In the genomic region with DNA sequence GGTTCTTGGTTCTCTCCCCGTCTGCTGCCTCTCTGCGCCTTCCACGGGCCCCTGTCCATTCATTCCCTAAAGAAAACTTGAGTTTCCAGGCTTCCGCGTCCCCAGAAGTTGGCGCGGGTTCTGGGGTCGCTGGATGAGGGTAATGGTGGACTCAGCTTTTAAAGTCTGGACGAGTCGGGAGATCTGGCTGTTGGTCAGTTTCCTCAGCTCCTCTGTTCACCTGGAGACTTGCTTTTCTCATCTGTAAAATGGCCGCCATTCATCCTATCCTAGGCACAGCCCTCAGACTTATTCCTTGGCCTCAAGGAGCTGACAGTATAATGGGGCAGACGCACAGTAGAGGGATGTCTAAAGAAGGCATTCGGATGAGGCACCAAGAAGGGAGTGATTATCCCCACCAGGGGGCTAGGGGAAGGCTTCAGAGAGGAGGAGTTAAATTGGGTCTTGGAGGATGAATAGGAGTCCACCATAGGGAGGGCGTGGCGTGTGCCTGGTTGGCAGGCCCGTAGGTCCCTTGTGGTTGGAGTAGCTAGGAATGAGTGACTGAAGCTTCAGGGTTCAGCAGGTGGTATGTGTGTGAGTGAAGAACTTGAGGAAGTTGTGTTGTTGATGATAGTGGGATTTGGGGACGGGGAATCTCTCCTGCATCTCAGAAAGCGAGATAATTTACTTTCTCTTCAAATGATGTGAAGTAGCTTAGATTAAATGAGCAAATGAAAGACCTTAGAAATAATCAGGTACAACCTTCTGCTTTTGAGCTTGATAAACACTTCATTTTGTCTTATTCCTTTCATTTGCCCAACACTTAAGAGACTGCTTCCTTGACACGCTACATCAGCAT, we compare ENCODE assay signal across 8 cellular contexts. TPM values are rescaled to one million over a fixed set of nuclear protein-coding genes. Genes with fewer than 3 reads are reported as not detected.
DNase-seq lines count a peak whose midpoint lies in the region; ATAC-seq and TF ChIP-seq lines count a peak whose summit lies in the region.

No MANE protein-coding gene starts in this region.

- H3K9me3 ChIP-seq in prostate gland, result no peaks in the 10 kb centered on the region

- TF ChIP-seq CTCF in KMS-11 (conservative IDR thresholded peaks at IDR 0.05; ENCODE audit: low read depth, low read length), result no peak
- TF ChIP-seq CTCF in foreskin fibroblast (IDR thresholded peaks at IDR 0.05; ENCODE audit: low read depth, low read length), result peak; percentile 2
- TF ChIP-seq CTCF in prostate gland (IDR thresholded peaks at IDR 0.05), result peak in 1 of 4 experiments; percentile 19

- intact Hi-C loops in prostate gland (cut with DNase I), result loop anchor here (2.0 to 5.0 kb wide), 3 partner anchors 31 to 331 kb away; no protein-coding TSS in a partner anchor

- ATAC-seq in HG03432 (IDR thresholded peaks at IDR 0.05; ENCODE audit: unreplicated experiment) (no peak), GM18520 (IDR thresholded peaks at IDR 0.05; ENCODE audit: unreplicated experiment) (no peak)

- 31% methylated on average over 19 of the region's 19 CpGs for WGBS in prostate gland

- TF ChIP-seq POLR2A in prostate gland (IDR thresholded peaks at IDR 0.05), result no peak

- H3K36me3 ChIP-seq in KMS-11 (ENCODE audit: insufficient read depth) (no peaks in the 10 kb centered on the region), prostate gland (no peaks in the 10 kb centered on the region)

- DNase-seq in EL (peak; percentile 47), activated T-cell treated with anti-CD3 and anti-CD28 coated beads for 4 hours (peak; percentile 5), foreskin fibroblast (peak; percentile 6 to 41), prostate gland (ENCODE audit: low spot score) (no peak), middle frontal gyrus (ENCODE audit: extremely low spot score, low spot score) (no peak)

- H3K27me3 ChIP-seq in KMS-11 (ENCODE audit: insufficient read depth, low read depth) (no peaks in the 10 kb centered on the region), prostate gland (replicated peaks; ENCODE audit: insufficient read depth) (no peaks in the 10 kb centered on the region)

- H4K20me1 ChIP-seq in KMS-11 (ENCODE audit: insufficient read depth), result no peaks in the 10 kb centered on the region

- H3K27ac ChIP-seq in KMS-11 (no peak overlapping the region), prostate gland (peak overlapping the region; percentile 85)

- H3K79me2 ChIP-seq in KMS-11 (ENCODE audit: insufficient read depth, low read depth), result no peaks in the 10 kb centered on the region

- H3K4me1 ChIP-seq in KMS-11 (ENCODE audit: low read depth, poor library complexity, severe bottlenecking) (peaks cover 4% of the 10 kb centered on the region), prostate gland (replicated peaks) (no peaks in the 10 kb centered on the region)

- peak overlapping the region; percentile 73; the same call in 1 of the 2 replicates for H3K9ac ChIP-seq in KMS-11

- H3K4me2 ChIP-seq in KMS-11, result peak overlapping the region; percentile 87; the same call in 1 of the 2 replicates

- H2AFZ ChIP-seq in KMS-11 (ENCODE audit: low read depth), result peak overlapping the region; percentile 90

- H3K4me3 ChIP-seq in KMS-11 (IDR thresholded peaks at IDR 0.05; ENCODE audit: insufficient read depth, low read depth, low read length) (no peak overlapping the region), foreskin fibroblast (ENCODE audit: low read depth in 1 of 2, low read length in 2 of 2) (peak overlapping the region; percentile 71 to 98), prostate gland (peak overlapping the region; percentile 48 to 60)

RNA-seq across cellular contexts. Expression of gene VPS35L, which starts 0.7 kb away (rescaled TPM):
- total RNA-seq in prostate gland, result 10 to 100 TPM; 58.8 to 74.0 TPM

RNA-seq across cellular contexts. Expression of gene CCP110, which starts 32.4 kb away (rescaled TPM):
- total RNA-seq in prostate gland, result 10 to 100 TPM; 13.8 to 20.7 TPM

RNA-seq across cellular contexts. Expression of gene GDE1, which starts 34.3 kb away (rescaled TPM):
- total RNA-seq in prostate gland, result 10 to 100 TPM; 67.8 to 92.1 TPM

Comparison
In these comparisons a context has a peak if more than half of its experiments do, and no peak if none do; other contexts are left out.
1. DNase-seq: peak in EL (single experiment), activated T-cell treated with anti-CD3 and anti-CD28 coated beads for 4 hours (single experiment) and foreskin fibroblast (2 of 2); none in prostate gland (single experiment) and middle frontal gyrus (single experiment).